In the genomic region with DNA sequence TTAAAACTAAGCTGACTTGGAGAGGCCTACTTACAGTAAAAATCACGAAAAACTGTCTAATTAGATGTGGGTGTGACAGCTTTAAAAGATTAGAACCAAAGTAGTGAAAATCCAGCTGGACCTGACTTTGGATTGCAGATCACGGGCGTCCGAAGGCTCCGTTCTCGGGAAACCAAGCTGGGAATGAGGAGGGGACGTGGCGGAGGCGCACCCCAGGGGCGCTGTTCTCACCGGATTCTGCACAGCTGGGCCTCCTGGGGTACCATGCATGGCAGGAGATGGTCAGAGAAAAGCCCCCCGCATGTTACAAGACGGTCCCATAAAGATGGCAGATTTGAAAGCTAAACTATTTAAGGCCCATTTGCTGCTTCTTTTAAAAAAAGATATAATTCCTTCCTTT, we compare ENCODE assay signal across 10 cellular contexts. TPM values are rescaled to one million over a fixed set of nuclear protein-coding genes. Genes with fewer than 3 reads are reported as not detected.
"Had no signal": no experiment of that assay in that cellular context is flagged by ENCODE, and none has a peak within 500 bp of the region (broad histone marks: within the 10 kb centered on the region; RNA-seq: fewer than 3 reads in every experiment).

No MANE protein-coding gene starts in this region.

- H3K36me3 Mint-ChIP-seq: IgD-negative memory B cell had no signal

- H3K4me3 ChIP-seq: K562 had no signal

- ATAC-seq: HepG2, K562 had no signal

- H3K27ac ChIP-seq: HL-60 had no signal

- FAIRE-seq: HepG2, HTR-8/SVneo, K562 had no signal

- H3K27ac Mint-ChIP-seq: IgD-negative memory B cell had no signal

- DNase-seq: IMR-90, KBM-7, KG1 had no signal

- H3K9me3 Mint-ChIP-seq: IgD-negative memory B cell had no signal

RNA-seq across cellular contexts. Expression of gene OTOS, which starts 5.0 kb away (rescaled TPM):
- total RNA-seq: HepG2, HT-29, HT1080, IMR-90, K562 had no signal
- polyA plus RNA-seq: HepG2, IgD-negative memory B cell, K562 had no signal
